Comparison of ENCODE assay signal across 13 cellular contexts in the genomic region with DNA sequence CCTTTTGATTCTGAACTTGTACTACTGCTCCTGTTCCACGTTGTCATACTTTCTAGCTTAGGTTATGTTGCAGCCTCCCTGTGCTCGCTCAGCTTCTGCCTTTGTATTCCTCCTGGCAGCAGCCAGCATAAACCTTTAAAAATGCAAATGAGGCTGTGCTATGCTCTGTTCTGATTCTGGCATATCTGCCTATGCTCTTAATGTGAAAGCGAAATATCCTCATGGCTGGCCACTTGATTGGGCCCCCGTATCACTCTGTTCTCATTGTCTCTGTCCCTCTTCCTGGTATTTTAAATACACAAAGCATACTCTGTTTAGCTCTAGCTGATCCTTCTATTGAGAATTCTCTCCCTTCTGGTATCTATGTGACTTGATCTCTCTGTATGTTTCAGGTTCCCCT.
DNase-seq lines count a peak whose midpoint lies in the region; ATAC-seq and TF ChIP-seq lines count a peak whose summit lies in the region.
"Had no signal": no experiment of that assay in that cellular context is flagged by ENCODE, and none has a peak within 500 bp of the region (broad histone marks: within the 10 kb centered on the region; RNA-seq: fewer than 3 reads in every experiment).

No MANE protein-coding gene starts in this region.

- peak; percentile 42 for DNase-seq in NCI-H510A treated with DMSO at 0.1 percent for 48 hours (lab: John Stamatoyannopoulos, UW)
- DNase-seq in NCI-H510A (lab: John Stamatoyannopoulos, UW): no peak
- no peak for DNase-seq in activated naive CD8-positive, alpha-beta T cell treated with anti-CD3 and anti-CD28 coated beads, Interleukin-2, amount 10 ng/mL, durations not matched to agents 7 days and 5 days
- DNase-seq in pons (ENCODE audit: low spot score): peak; percentile 67
- DNase-seq in Kasumi-1 (lab: John Stamatoyannopoulos, UW): no peak
- DNase-seq: effector CD4-positive, alpha-beta T cell; GDM1; small intestine had no signal

- no peaks in the 10 kb centered on the region for H3K27me3 Mint-ChIP-seq in activated naive CD8-positive, alpha-beta T cell treated with anti-CD3 and anti-CD28 coated beads, Interleukin-2, amount 10 ng/mL, durations not matched to agents 7 days and 5 days
- no peaks in the 10 kb centered on the region for H3K27me3 Mint-ChIP-seq in stimulated activated memory B cell treated with anti-CD40 and anti-IgM and Interleukin-4, amounts not matched to agents 10 μg/mL and 1 μg/mL and 100 μg/mL, for 72 hours
- H3K27me3 Mint-ChIP-seq: activated naive CD4-positive, alpha-beta T cell treated with anti-CD3 and anti-CD28 coated beads, Interleukin-2, amount 50 U/mL, for 24 hours had no signal

- H3K27ac Mint-ChIP-seq in activated naive CD8-positive, alpha-beta T cell treated with anti-CD3 and anti-CD28 coated beads, Interleukin-2, amount 10 ng/mL, durations not matched to agents 7 days and 5 days: peak overlapping the region; percentile 62
- no peak overlapping the region for H3K27ac Mint-ChIP-seq in stimulated activated memory B cell treated with anti-CD40 and anti-IgM and Interleukin-4, amounts not matched to agents 10 μg/mL and 1 μg/mL and 100 μg/mL, for 72 hours

- no peaks in the 10 kb centered on the region for H3K9me3 Mint-ChIP-seq in activated naive CD8-positive, alpha-beta T cell treated with anti-CD3 and anti-CD28 coated beads, Interleukin-2, amount 10 ng/mL, durations not matched to agents 7 days and 5 days
- H3K9me3 Mint-ChIP-seq in stimulated activated memory B cell treated with anti-CD40 and anti-IgM and Interleukin-4, amounts not matched to agents 10 μg/mL and 1 μg/mL and 100 μg/mL, for 72 hours: no peaks in the 10 kb centered on the region
- H3K9me3 Mint-ChIP-seq: activated naive CD4-positive, alpha-beta T cell treated with anti-CD3 and anti-CD28 coated beads, Interleukin-2, amount 50 U/mL, for 24 hours had no signal

- H3K4me3 Mint-ChIP-seq in activated naive CD8-positive, alpha-beta T cell treated with anti-CD3 and anti-CD28 coated beads, Interleukin-2, amount 10 ng/mL, durations not matched to agents 7 days and 5 days: no peak overlapping the region
- no peak overlapping the region for H3K4me3 Mint-ChIP-seq in stimulated activated memory B cell treated with anti-CD40 and anti-IgM and Interleukin-4, amounts not matched to agents 10 μg/mL and 1 μg/mL and 100 μg/mL, for 72 hours
- H3K4me3 Mint-ChIP-seq: activated naive CD4-positive, alpha-beta T cell treated with anti-CD3 and anti-CD28 coated beads, Interleukin-2, amount 50 U/mL, for 24 hours had no signal

- H3K36me3 Mint-ChIP-seq in activated naive CD8-positive, alpha-beta T cell treated with anti-CD3 and anti-CD28 coated beads, Interleukin-2, amount 10 ng/mL, durations not matched to agents 7 days and 5 days: peaks cover 12% of the 10 kb centered on the region
- H3K36me3 Mint-ChIP-seq in stimulated activated memory B cell treated with anti-CD40 and anti-IgM and Interleukin-4, amounts not matched to agents 10 μg/mL and 1 μg/mL and 100 μg/mL, for 72 hours: no peaks in the 10 kb centered on the region

- POLR2A ChIA-PET in activated naive CD8-positive, alpha-beta T cell treated with anti-CD3 and anti-CD28 coated beads, Interleukin-2, amount 10 ng/mL, durations not matched to agents 7 days and 5 days (lab: Charles Lee): no interaction called here

- H3K4me1 Mint-ChIP-seq in activated naive CD8-positive, alpha-beta T cell treated with anti-CD3 and anti-CD28 coated beads, Interleukin-2, amount 10 ng/mL, durations not matched to agents 7 days and 5 days: peaks cover 66% of the 10 kb centered on the region
- peaks cover 93% of the 10 kb centered on the region for H3K4me1 Mint-ChIP-seq in stimulated activated memory B cell treated with anti-CD40 and anti-IgM and Interleukin-4, amounts not matched to agents 10 μg/mL and 1 μg/mL and 100 μg/mL, for 72 hours

- ATAC-seq in HG02885 (IDR thresholded peaks at IDR 0.05; ENCODE audit: poor library complexity, unreplicated experiment) (peak; percentile 45), GM18505 (IDR thresholded peaks at IDR 0.05; ENCODE audit: unreplicated experiment) (no peak)
- peak; percentile 24 for ATAC-seq in activated naive CD8-positive, alpha-beta T cell treated with anti-CD3 and anti-CD28 coated beads, Interleukin-2, amount 10 ng/mL, durations not matched to agents 7 days and 5 days (ENCODE audit: low read depth)
- no peak for ATAC-seq in stimulated activated memory B cell treated with anti-CD40 and anti-IgM and Interleukin-4, amounts not matched to agents 10 μg/mL and 1 μg/mL and 100 μg/mL, for 72 hours
- ATAC-seq: A549 had no signal

- no peak for TF ChIP-seq POLR2A in GM18505 (IDR thresholded peaks at IDR 0.05; ENCODE audit: borderline replicate concordance, extremely low read depth, insufficient read depth, insufficient read length)

Comparison
In these comparisons a context has a peak if more than half of its experiments do, and no peak if none do; other contexts are left out.
1. DNase-seq: peak in NCI-H510A treated with DMSO at 0.1 percent for 48 hours (single experiment) and pons (single experiment); none in NCI-H510A (single experiment), activated naive CD8-positive, alpha-beta T cell treated with anti-CD3 and anti-CD28 coated beads, Interleukin-2, amount 10 ng/mL, durations not matched to agents 7 days and 5 days (single experiment) and Kasumi-1 (0 of 2).
2. ATAC-seq: peak in HG02885 (single experiment) and activated naive CD8-positive, alpha-beta T cell treated with anti-CD3 and anti-CD28 coated beads, Interleukin-2, amount 10 ng/mL, durations not matched to agents 7 days and 5 days (single experiment); none in stimulated activated memory B cell treated with anti-CD40 and anti-IgM and Interleukin-4, amounts not matched to agents 10 μg/mL and 1 μg/mL and 100 μg/mL, for 72 hours (single experiment) and GM18505 (single experiment).